Comparison of ENCODE assay signal across 7 cellular contexts in the genomic region with DNA sequence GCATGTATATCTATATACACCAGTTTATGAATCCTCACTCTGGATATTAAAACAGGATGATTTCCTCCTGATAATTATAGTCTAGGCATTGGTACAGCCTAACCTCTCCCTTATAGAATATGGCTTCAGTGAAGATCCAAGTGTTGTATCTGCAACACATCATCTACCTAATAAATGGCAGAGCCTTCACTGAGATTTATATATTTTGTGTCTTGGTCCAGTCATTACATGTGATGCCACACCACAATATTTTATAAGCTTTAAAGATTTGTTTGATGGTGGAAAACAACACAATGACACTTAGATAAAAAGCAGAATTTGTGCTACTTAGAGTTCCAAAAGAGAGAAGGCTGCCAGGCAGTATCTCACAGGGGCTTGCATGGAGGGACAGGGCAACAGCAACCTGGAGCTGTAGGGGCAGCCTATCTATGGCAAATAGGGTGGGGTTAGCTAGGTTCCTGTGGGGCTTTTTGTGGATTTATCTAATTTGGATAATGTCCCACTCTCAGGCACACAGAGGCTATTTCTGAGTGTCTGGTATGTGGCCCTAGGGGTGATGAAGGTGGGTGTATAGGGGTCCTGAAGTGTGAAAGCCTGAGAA.
"Had no signal": no experiment of that assay in that cellular context is flagged by ENCODE, and none has a peak within 500 bp of the region (broad histone marks: within the 10 kb centered on the region; RNA-seq: fewer than 3 reads in every experiment).

No MANE protein-coding gene starts in this region.

- H3K9me3 ChIP-seq: HAP-1 had no signal

- H3K27me3 Mint-ChIP-seq: IgD-negative memory B cell had no signal

- ATAC-seq: HCT116, HepG2 had no signal

- H3K4me1 Mint-ChIP-seq: IgD-negative memory B cell had no signal

- DNase-seq: GOT3, KBM-7 had no signal

- H3K36me3 Mint-ChIP-seq: IgD-negative memory B cell had no signal

- H3K4me3 Mint-ChIP-seq: IgD-negative memory B cell had no signal

- H3K4me2 ChIP-seq: KMS-11 had no signal

- H3K27ac Mint-ChIP-seq: IgD-negative memory B cell had no signal

- H3K27ac ChIP-seq: KMS-11 had no signal

- H3K4me3 ChIP-seq: HAP-1 had no signal

- H3K9ac ChIP-seq: KMS-11 had no signal

- H3K36me3 ChIP-seq: HAP-1 had no signal
